19 cellular contexts compared by ENCODE assay signal in the genomic region with DNA sequence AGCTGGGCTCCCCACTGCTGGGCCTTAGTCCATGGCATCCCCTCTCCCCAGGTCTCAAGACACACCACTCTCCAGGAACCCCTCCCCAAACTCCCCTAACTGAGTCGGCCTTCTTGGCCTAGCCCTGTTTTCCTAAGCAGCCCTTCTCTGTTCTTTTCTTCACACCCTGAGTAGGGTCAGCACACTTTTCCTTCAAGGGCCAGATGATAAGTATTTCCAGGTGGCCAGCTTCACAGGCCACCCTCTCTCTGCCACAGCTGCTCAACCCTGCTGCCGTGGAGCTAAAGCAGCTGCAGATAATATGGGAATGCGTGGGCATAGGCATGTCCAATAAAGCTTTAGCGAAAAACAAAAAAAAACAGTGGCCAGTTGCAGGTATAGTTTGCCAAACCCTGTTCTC. TPM values are rescaled to one million over a fixed set of nuclear protein-coding genes. Genes with fewer than 3 reads are reported as not detected.
DNase-seq lines count a peak whose midpoint lies in the region; ATAC-seq and TF ChIP-seq lines count a peak whose summit lies in the region.
"Had no signal": no experiment of that assay in that cellular context is flagged by ENCODE, and none has a peak within 500 bp of the region (broad histone marks: within the 10 kb centered on the region; RNA-seq: fewer than 3 reads in every experiment).

No MANE protein-coding gene starts in this region.

- no peaks in the 10 kb centered on the region for H3K27me3 ChIP-seq in naive thymus-derived CD4-positive, alpha-beta T cell (ENCODE audit: control insufficient read depth in 2 of 2, insufficient read depth in 2 of 2, low read length in 2 of 2)
- no peaks in the 10 kb centered on the region for H3K27me3 ChIP-seq in upper lobe of right lung
- H3K27me3 ChIP-seq: dorsolateral prefrontal cortex, right lobe of liver, suprapubic skin had no signal

- CTCF ChIA-PET in naive thymus-derived CD4-positive, alpha-beta T cell (lab: Charles Lee) = interaction anchor here (0.6 to 0.7 kb wide), 2 partner anchors 21 to 60 kb away, joined by 3 read pairs; no protein-coding TSS in a partner anchor

- no peak overlapping the region for H3K4me3 Mint-ChIP-seq in stimulated activated naive CD8-positive, alpha-beta T cell treated with anti-CD3 and anti-CD28 coated beads, Interleukin-15, Interleukin-2, amounts not matched to agents 100 ng/mL and 50 ng/mL, for 24 hours
- H3K4me3 Mint-ChIP-seq in brain = no peak overlapping the region
- H3K4me3 Mint-ChIP-seq in naive thymus-derived CD4-positive, alpha-beta T cell = no peak overlapping the region

- H3K4me1 ChIP-seq in naive thymus-derived CD4-positive, alpha-beta T cell (ENCODE audit: control insufficient read depth in 2 of 2, insufficient read depth in 2 of 2, low read length in 2 of 2) = no peaks in the 10 kb centered on the region
- H3K4me1 ChIP-seq in upper lobe of right lung = peaks cover 6% of the 10 kb centered on the region

- no peaks in the 10 kb centered on the region for H3K9me3 ChIP-seq in naive thymus-derived CD4-positive, alpha-beta T cell (ENCODE audit: control insufficient read depth in 2 of 3, low read length in 3 of 3)
- no peaks in the 10 kb centered on the region for H3K9me3 ChIP-seq in upper lobe of right lung
- H3K9me3 ChIP-seq: right lobe of liver, suprapubic skin had no signal

- H3K9me3 Mint-ChIP-seq in stimulated activated naive CD8-positive, alpha-beta T cell treated with anti-CD3 and anti-CD28 coated beads, Interleukin-15, Interleukin-2, amounts not matched to agents 100 ng/mL and 50 ng/mL, for 24 hours = no peaks in the 10 kb centered on the region
- peaks cover 0 to 7% (median 4%) of the 10 kb centered on the region in 5 experiments for H3K9me3 Mint-ChIP-seq in brain
- no peaks in the 10 kb centered on the region for H3K9me3 Mint-ChIP-seq in naive thymus-derived CD4-positive, alpha-beta T cell

- no peaks in the 10 kb centered on the region for H3K27me3 Mint-ChIP-seq in stimulated activated naive CD8-positive, alpha-beta T cell treated with anti-CD3 and anti-CD28 coated beads, Interleukin-15, Interleukin-2, amounts not matched to agents 100 ng/mL and 50 ng/mL, for 24 hours
- H3K27me3 Mint-ChIP-seq in brain = no peaks in the 10 kb centered on the region
- no peaks in the 10 kb centered on the region for H3K27me3 Mint-ChIP-seq in naive thymus-derived CD4-positive, alpha-beta T cell

- no peak for TF ChIP-seq CTCF in brain (conservative IDR thresholded peaks at IDR 0.05)
- no peak for TF ChIP-seq CTCF in upper lobe of right lung (IDR thresholded peaks at IDR 0.05)

- POLR2A ChIA-PET in naive thymus-derived CD4-positive, alpha-beta T cell (lab: Charles Lee) = no interaction called here

- H3K27ac Mint-ChIP-seq in stimulated activated naive CD8-positive, alpha-beta T cell treated with anti-CD3 and anti-CD28 coated beads, Interleukin-15, Interleukin-2, amounts not matched to agents 100 ng/mL and 50 ng/mL, for 24 hours = peak overlapping the region; percentile 63
- H3K27ac Mint-ChIP-seq in brain = peak overlapping the region in 4 of 5 experiments; percentile 26 to 92 (median 72)
- H3K27ac Mint-ChIP-seq in naive thymus-derived CD4-positive, alpha-beta T cell = peak overlapping the region in 5 of 9 donors; percentile 1 to 86 (median 77)

- H3K27ac ChIP-seq in naive thymus-derived CD4-positive, alpha-beta T cell (ENCODE audit: low read depth, low read length) = no peak overlapping the region
- H3K27ac ChIP-seq in upper lobe of right lung = peak overlapping the region; percentile 36
- H3K27ac ChIP-seq: right lobe of liver, suprapubic skin had no signal

- intact Hi-C loops in naive thymus-derived CD4-positive, alpha-beta T cell (cut with micrococcal nuclease) = no loop called here
- intact Hi-C loops in upper lobe of right lung (cut with DNase I) = no loop called here

- H3K36me3 ChIP-seq in naive thymus-derived CD4-positive, alpha-beta T cell (ENCODE audit: control insufficient read depth in 2 of 3, insufficient read depth in 3 of 3, low read length in 3 of 3) = peaks cover 0 to 16% (median 0%) of the 10 kb centered on the region in 3 experiments
- no peaks in the 10 kb centered on the region for H3K36me3 ChIP-seq in upper lobe of right lung

- peaks cover 15% of the 10 kb centered on the region for H3K36me3 Mint-ChIP-seq in stimulated activated naive CD8-positive, alpha-beta T cell treated with anti-CD3 and anti-CD28 coated beads, Interleukin-15, Interleukin-2, amounts not matched to agents 100 ng/mL and 50 ng/mL, for 24 hours (ENCODE audit: low read depth)
- peaks cover 81% of the 10 kb centered on the region for H3K36me3 Mint-ChIP-seq in brain
- H3K36me3 Mint-ChIP-seq in naive thymus-derived CD4-positive, alpha-beta T cell = peaks cover 3 to 25% (median 9%) of the 10 kb centered on the region in 5 donors

- no peak overlapping the region for H3K4me3 ChIP-seq in naive thymus-derived CD4-positive, alpha-beta T cell (ENCODE audit: low read length)
- no peak overlapping the region for H3K4me3 ChIP-seq in upper lobe of right lung
- H3K4me3 ChIP-seq: dorsolateral prefrontal cortex, right lobe of liver, suprapubic skin had no signal

- peaks cover 12% of the 10 kb centered on the region for H3K4me1 Mint-ChIP-seq in stimulated activated naive CD8-positive, alpha-beta T cell treated with anti-CD3 and anti-CD28 coated beads, Interleukin-15, Interleukin-2, amounts not matched to agents 100 ng/mL and 50 ng/mL, for 24 hours (ENCODE audit: low read depth)
- peaks cover 24% of the 10 kb centered on the region for H3K4me1 Mint-ChIP-seq in brain
- peaks cover 12 to 54% (median 42%) of the 10 kb centered on the region in 7 donors for H3K4me1 Mint-ChIP-seq in naive thymus-derived CD4-positive, alpha-beta T cell

- no peak for ATAC-seq in stimulated activated naive CD8-positive, alpha-beta T cell treated with anti-CD3 and anti-CD28 coated beads, Interleukin-15, Interleukin-2, amounts not matched to agents 100 U/mL and 50 U/mL, for 24 hours
- ATAC-seq in naive thymus-derived CD4-positive, alpha-beta T cell = no peak
- ATAC-seq in upper lobe of right lung = no peak
- ATAC-seq in GM19328 (IDR thresholded peaks at IDR 0.05; ENCODE audit: unreplicated experiment) = no peak

- DNase-seq in stimulated activated naive CD8-positive, alpha-beta T cell treated with anti-CD3 and anti-CD28 coated beads, Interleukin-15, Interleukin-2, amounts not matched to agents 100 U/mL and 50 U/mL, for 24 hours = no peak
- DNase-seq in naive thymus-derived CD4-positive, alpha-beta T cell = no peak
- DNase-seq in upper lobe of right lung = peak; percentile 17
- DNase-seq in SK-N-DZ (ENCODE audit: low spot score) = no peak
- no peak for DNase-seq in GM19240 (ENCODE audit: insufficient read length, low spot score)
- DNase-seq: activated CD4-positive, CD25-positive, alpha-beta regulatory T cell; NCI-H1694 treated with DMSO at 0.1 percent for 48 hours; NCI-H345; SIG-M5; T-helper 2 cell had no signal

RNA-seq across cellular contexts. Expression of a gene that starts 24.1 kb away (rescaled TPM):
- polyA plus RNA-seq in brain (ENCODE audit: insufficient read depth, low read depth, low replicate concordance) = 67.4 TPM
- 10 to 100 TPM; 38.8 to 79.1 (median 50.4) TPM for total RNA-seq in naive thymus-derived CD4-positive, alpha-beta T cell
- 10 to 100 TPM; 46.2 to 81.9 TPM for polyA plus RNA-seq in naive thymus-derived CD4-positive, alpha-beta T cell
- total RNA-seq in upper lobe of right lung = 70.6 TPM
- polyA plus RNA-seq in SK-N-DZ (2014; cell fraction: cytosol; rRNA removed) = 45.5 and 48.0 TPM in 2 replicates
- 33.5 and 34.4 TPM in 2 replicates for polyA plus RNA-seq in SK-N-DZ (2014; cell fraction: nucleus; rRNA removed)

RNA-seq across cellular contexts. Expression of a gene that starts 33.0 kb away (rescaled TPM):
- polyA plus RNA-seq in brain (ENCODE audit: insufficient read depth, low read depth, low replicate concordance) = not detected
- under 1 TPM in 1 of 5 experiments, not detected in 4; 0.42 TPM for total RNA-seq in naive thymus-derived CD4-positive, alpha-beta T cell
- polyA plus RNA-seq in naive thymus-derived CD4-positive, alpha-beta T cell = not detected
- total RNA-seq in upper lobe of right lung = not detected
- not detected in 2 replicates for polyA plus RNA-seq in SK-N-DZ (2014; cell fraction: cytosol; rRNA removed)
- not detected in 2 replicates for polyA plus RNA-seq in SK-N-DZ (2014; cell fraction: nucleus; rRNA removed)
- total RNA-seq: esophagus mucosa, glomerular endothelial cell, lung microvascular endothelial cell, right lobe of liver, suprapubic skin had no signal

RNA-seq across cellular contexts. Expression of a gene that starts 46.3 kb away (rescaled TPM):
- polyA plus RNA-seq in brain (ENCODE audit: insufficient read depth, low read depth, low replicate concordance) = 30.4 TPM
- 10 to 100 TPM; 18.3 to 51.6 (median 20.6) TPM for total RNA-seq in naive thymus-derived CD4-positive, alpha-beta T cell
- polyA plus RNA-seq in naive thymus-derived CD4-positive, alpha-beta T cell = 10 to 100 TPM in 1 of 2 donors, 1 to 10 TPM in 1; 8.4 to 13.9 TPM
- 14.0 TPM for total RNA-seq in upper lobe of right lung
- 23.4 and 31.1 TPM in 2 replicates for polyA plus RNA-seq in SK-N-DZ (2014; cell fraction: cytosol; rRNA removed)
- polyA plus RNA-seq in SK-N-DZ (2014; cell fraction: nucleus; rRNA removed) = 18.7 and 31.3 TPM in 2 replicates

RNA-seq across cellular contexts. Expression of a gene that starts 51.9 kb away (rescaled TPM):
- not detected for polyA plus RNA-seq in brain (ENCODE audit: insufficient read depth, low read depth, low replicate concordance)
- not detected for total RNA-seq in naive thymus-derived CD4-positive, alpha-beta T cell
- polyA plus RNA-seq in naive thymus-derived CD4-positive, alpha-beta T cell = not detected
- total RNA-seq in upper lobe of right lung = not detected
- polyA plus RNA-seq in SK-N-DZ (2014; cell fraction: cytosol; rRNA removed) = not detected in 2 replicates
- polyA plus RNA-seq in SK-N-DZ (2014; cell fraction: nucleus; rRNA removed) = not detected in 2 replicates
- total RNA-seq: esophagus mucosa, glomerular endothelial cell, lung microvascular endothelial cell, right lobe of liver, suprapubic skin had no signal
